11 cellular contexts compared by ENCODE assay signal in genomic region chr6:43717389-43717788, GRCh38.
"Had no signal": no experiment of that assay in that cellular context is flagged by ENCODE, and none has a peak within 500 bp of the region (broad histone marks: within the 10 kb centered on the region; RNA-seq: fewer than 3 reads in every experiment).

No MANE protein-coding gene starts in this region.

- H3K36me3 ChIP-seq: ascending aorta, transverse colon had no signal

- H3K9me3 Mint-ChIP-seq: activated T-helper 17 cell treated with anti-CD3 and anti-CD28 coated beads, Interleukin-2, amount 50 U/mL, for 72 hours; natural killer cell; stimulated activated naive B cell treated with anti-CD40 and anti-IgM and Interleukin-4, amounts not matched to agents 10 μg/mL and 1 μg/mL and 100 μg/mL, for 72 hours had no signal

- H3K4me3 ChIP-seq: ascending aorta, transverse colon had no signal

- H3K36me3 Mint-ChIP-seq: natural killer cell; stimulated activated naive B cell treated with anti-CD40 and anti-IgM and Interleukin-4, amounts not matched to agents 10 μg/mL and 1 μg/mL and 100 μg/mL, for 72 hours had no signal

- H3K27ac Mint-ChIP-seq: activated T-helper 17 cell treated with anti-CD3 and anti-CD28 coated beads, Interleukin-2, amount 50 U/mL, for 72 hours; natural killer cell had no signal

- H3K4me1 Mint-ChIP-seq: natural killer cell had no signal

- ATAC-seq: activated T-helper 17 cell treated with anti-CD3 and anti-CD28 coated beads, Interleukin-2, amount 50 U/mL, for 72 hours; natural killer cell; stimulated activated naive B cell treated with anti-CD40 and anti-IgM and Interleukin-4, amounts not matched to agents 10 μg/mL and 1 μg/mL and 100 μg/mL, for 72 hours had no signal

- DNase-seq: activated CD4-positive, alpha-beta T cell treated with anti-CD3 and anti-CD28 coated beads for 1 hour; activated CD4-positive, alpha-beta T cell treated with anti-CD3 and anti-CD28 coated beads, Interleukin-2, amount 50 U/mL, for 4 hours; activated naive CD4-positive, alpha-beta T cell treated with Interleukin-2 at 50 U/mL for 16 hours; hypothalamus; mesendoderm; natural killer cell; stimulated activated naive B cell treated with anti-CD40 and anti-IgM and Interleukin-4, amounts not matched to agents 10 μg/mL and 1 μg/mL and 100 μg/mL, for 72 hours; SW 1271; transverse colon had no signal

- H3K4me3 Mint-ChIP-seq: activated T-helper 17 cell treated with anti-CD3 and anti-CD28 coated beads, Interleukin-2, amount 50 U/mL, for 72 hours; natural killer cell; stimulated activated naive B cell treated with anti-CD40 and anti-IgM and Interleukin-4, amounts not matched to agents 10 μg/mL and 1 μg/mL and 100 μg/mL, for 72 hours had no signal

- H3K27ac ChIP-seq: transverse colon had no signal

- H3K9me3 ChIP-seq: ascending aorta, transverse colon had no signal

- H3K27me3 ChIP-seq: ascending aorta, transverse colon had no signal
